Comparison of ENCODE assay signal across 28 cellular contexts in the genomic region with DNA sequence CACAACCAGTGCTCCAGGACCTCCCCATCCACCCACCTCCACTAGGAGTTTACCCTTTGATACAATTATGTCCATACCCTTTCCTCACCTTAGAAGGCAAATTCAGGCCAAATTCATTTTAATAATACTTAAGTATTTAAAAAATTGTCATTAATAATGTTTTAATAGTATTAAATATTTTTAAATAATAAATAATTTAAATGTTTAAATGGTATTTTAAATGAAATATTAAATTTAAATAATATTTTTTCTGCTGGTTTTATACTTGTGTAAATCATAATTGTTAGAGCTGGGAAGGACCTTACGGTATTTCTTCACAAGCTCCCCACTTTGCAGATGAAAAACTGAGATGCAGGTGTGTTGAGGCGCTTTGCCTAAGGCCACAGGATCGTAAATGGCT.
"Had no signal": no experiment of that assay in that cellular context is flagged by ENCODE, and none has a peak within 500 bp of the region (broad histone marks: within the 10 kb centered on the region; RNA-seq: fewer than 3 reads in every experiment).

No MANE protein-coding gene starts in this region.

- H3K27ac Mint-ChIP-seq: stimulated activated effector memory CD8-positive, alpha-beta T cell treated with anti-CD3 and anti-CD28 coated beads, Interleukin-12 subunit alpha, Interleukin-12 subunit beta, amount 100 ng/mL, for 72 hours; stimulated activated memory B cell treated with anti-CD40 and anti-IgM and Interleukin-4, amounts not matched to agents 10 μg/mL and 1 μg/mL and 100 μg/mL, for 72 hours; stimulated activated naive B cell treated with anti-CD40 and anti-IgM and Interleukin-4, amounts not matched to agents 10 μg/mL and 1 μg/mL and 100 μg/mL, for 72 hours; stimulated activated naive CD8-positive, alpha-beta T cell treated with anti-CD3 and anti-CD28 coated beads, Interleukin-15, amount 100 ng/mL, for 72 hours; stimulated activated naive CD8-positive, alpha-beta T cell treated with anti-CD3 and anti-CD28 coated beads, Interleukin-15, Interleukin-2, amounts not matched to agents 100 ng/mL and 50 ng/mL, for 24 hours; type B pancreatic cell had no signal

- H3K36me3 ChIP-seq: stomach, suprapubic skin, thoracic aorta, thyroid gland, tibial artery, tibial nerve, transverse colon, upper lobe of left lung, upper lobe of right lung, uterus, vagina had no signal

- H3K4me1 ChIP-seq: testis, thyroid gland, transverse colon, upper lobe of left lung, upper lobe of right lung, uterus had no signal

- H3K36me3 Mint-ChIP-seq: stimulated activated effector memory CD8-positive, alpha-beta T cell treated with anti-CD3 and anti-CD28 coated beads, Interleukin-12 subunit alpha, Interleukin-12 subunit beta, amount 100 ng/mL, for 72 hours; type B pancreatic cell had no signal

- H3K27me3 Mint-ChIP-seq: stimulated activated naive CD8-positive, alpha-beta T cell treated with anti-CD3 and anti-CD28 coated beads, Interleukin-15, Interleukin-2, amounts not matched to agents 100 ng/mL and 50 ng/mL, for 24 hours had no signal

- H3K9me3 ChIP-seq: suprapubic skin, testis, thoracic aorta, thyroid gland, upper lobe of right lung, uterus, vagina had no signal

- H3K4me1 Mint-ChIP-seq: stimulated activated effector memory CD8-positive, alpha-beta T cell treated with anti-CD3 and anti-CD28 coated beads, Interleukin-12 subunit alpha, Interleukin-12 subunit beta, amount 100 ng/mL, for 72 hours; stimulated activated memory B cell treated with anti-CD40 and anti-IgM and Interleukin-4, amounts not matched to agents 10 μg/mL and 1 μg/mL and 100 μg/mL, for 72 hours; stimulated activated naive B cell treated with anti-CD40 and anti-IgM and Interleukin-4, amounts not matched to agents 10 μg/mL and 1 μg/mL and 100 μg/mL, for 72 hours had no signal

- H3K4me3 Mint-ChIP-seq: stimulated activated effector memory CD8-positive, alpha-beta T cell treated with anti-CD3 and anti-CD28 coated beads, Interleukin-12 subunit alpha, Interleukin-12 subunit beta, amount 100 ng/mL, for 72 hours; stimulated activated memory B cell treated with anti-CD40 and anti-IgM and Interleukin-4, amounts not matched to agents 10 μg/mL and 1 μg/mL and 100 μg/mL, for 72 hours; stimulated activated naive B cell treated with anti-CD40 and anti-IgM and Interleukin-4, amounts not matched to agents 10 μg/mL and 1 μg/mL and 100 μg/mL, for 72 hours; stimulated activated naive CD8-positive, alpha-beta T cell treated with anti-CD3 and anti-CD28 coated beads, Interleukin-15, amount 100 ng/mL, for 72 hours; stimulated activated naive CD8-positive, alpha-beta T cell treated with anti-CD3 and anti-CD28 coated beads, Interleukin-15, Interleukin-2, amounts not matched to agents 100 ng/mL and 50 ng/mL, for 24 hours; type B pancreatic cell had no signal

- H3K27ac ChIP-seq: stomach, suprapubic skin, testis, thoracic aorta, thyroid gland, tibial artery, transverse colon, upper lobe of left lung, upper lobe of right lung, uterus, vagina had no signal

- FAIRE-seq: urothelium cell line had no signal

- DNase-seq: stimulated activated CD4-positive, alpha-beta T cell treated with anti-CD3 and anti-CD28 coated beads, Interleukin-2, amount 100 ng/mL, for 48 hours; stimulated activated CD4-positive, alpha-beta T cell treated with anti-CD3 and anti-CD28 coated beads, Interleukin-4, amount 100 ng/mL, for 1 hour; stimulated activated CD4-positive, alpha-beta T cell treated with anti-CD3 and anti-CD28 coated beads, Interleukin-4, amount 100 ng/mL, for 24 hours; stimulated activated CD4-positive, alpha-beta T cell treated with anti-CD3 and anti-CD28 coated beads, Interleukin-4, amount 100 ng/mL, for 4 hours; stimulated activated CD8-positive, alpha-beta memory T cell treated with anti-CD3 and anti-CD28 coated beads, Interleukin-4, amount 100 ng/mL, for 48 hours; stimulated activated naive B cell treated with anti-CD40 and anti-IgM and Interleukin-4, amounts not matched to agents 10 μg/mL and 1 μg/mL and 100 μg/mL, for 72 hours; stimulated activated naive CD4-positive, alpha-beta T cell; stimulated activated naive CD4-positive, alpha-beta T cell treated with Interleukin-2 at 50 U/mL for 16 hours; stimulated activated naive CD8-positive, alpha-beta T cell treated with anti-CD3 and anti-CD28 coated beads, Interleukin-15, amount 100 ng/mL, for 72 hours; stimulated activated naive CD8-positive, alpha-beta T cell treated with anti-CD3 and anti-CD28 coated beads, Interleukin-15, Interleukin-2, amounts not matched to agents 100 U/mL and 50 U/mL, for 24 hours; stomach; substantia nigra; testis; thyroid gland; tibial artery; transverse colon; upper lobe of right lung; uterus had no signal

- H3K4me3 ChIP-seq: stomach, suprapubic skin, testis, thoracic aorta, thyroid gland, tibial artery, tibial nerve, transverse colon, upper lobe of left lung, upper lobe of right lung, uterus, vagina had no signal

- ATAC-seq: stimulated activated effector memory CD8-positive, alpha-beta T cell treated with anti-CD3 and anti-CD28 coated beads, Interleukin-12 subunit alpha, Interleukin-12 subunit beta, amount 100 ng/mL, for 72 hours; stimulated activated memory B cell treated with anti-CD40 and anti-IgM and Interleukin-4, amounts not matched to agents 10 μg/mL and 1 μg/mL and 100 μg/mL, for 72 hours; stimulated activated naive B cell treated with anti-CD40 and anti-IgM and Interleukin-4, amounts not matched to agents 10 μg/mL and 1 μg/mL and 100 μg/mL, for 72 hours; stimulated activated naive CD8-positive, alpha-beta T cell treated with anti-CD3 and anti-CD28 coated beads, Interleukin-15, amount 100 ng/mL, for 72 hours; stimulated activated naive CD8-positive, alpha-beta T cell treated with anti-CD3 and anti-CD28 coated beads, Interleukin-15, Interleukin-2, amounts not matched to agents 100 U/mL and 50 U/mL, for 24 hours had no signal
